2 cellular contexts compared by ENCODE assay signal in genomic region chr19:1812426-1813196, GRCh38.
TF ChIP-seq lines count a peak whose summit lies in the region.

No MANE protein-coding gene starts in this region.

TF ChIP-seq in IMR-90, 13 proteins besides CTCF, POLR2A, EP300 and RAD21:
- TF ChIP-seq MXI1 (IDR thresholded peaks at IDR 0.05; ENCODE audit: borderline replicate concordance, low read depth, low read length) (peak; percentile 47; the same call in 1 of the 2 replicates), USF2 (IDR thresholded peaks at IDR 0.05; ENCODE audit: low read depth, low read length) (no peak), MAZ (IDR thresholded peaks at IDR 0.05; ENCODE audit: borderline replicate concordance, low read depth, low read length) (peak; percentile 89; the same call in 1 of the 2 replicates), SMC3 (IDR thresholded peaks at IDR 0.05; ENCODE audit: low read depth, low read length) (no peak; the same call in 1 of the 2 replicates)

TF ChIP-seq in PFSK-1, 5 proteins besides CTCF, POLR2A, EP300 and RAD21:
- peak; percentile 43; the same call in 1 of the 2 replicates for TF ChIP-seq POLR2AphosphoS5 (IDR thresholded peaks at IDR 0.05; ENCODE audit: low read depth, low read length)
- no peak for TF ChIP-seq REST (IDR thresholded peaks at IDR 0.05; ENCODE audit: insufficient read depth in 1 of 2, low read depth in 2 of 2, low read length in 2 of 2)
